In the genomic region with DNA sequence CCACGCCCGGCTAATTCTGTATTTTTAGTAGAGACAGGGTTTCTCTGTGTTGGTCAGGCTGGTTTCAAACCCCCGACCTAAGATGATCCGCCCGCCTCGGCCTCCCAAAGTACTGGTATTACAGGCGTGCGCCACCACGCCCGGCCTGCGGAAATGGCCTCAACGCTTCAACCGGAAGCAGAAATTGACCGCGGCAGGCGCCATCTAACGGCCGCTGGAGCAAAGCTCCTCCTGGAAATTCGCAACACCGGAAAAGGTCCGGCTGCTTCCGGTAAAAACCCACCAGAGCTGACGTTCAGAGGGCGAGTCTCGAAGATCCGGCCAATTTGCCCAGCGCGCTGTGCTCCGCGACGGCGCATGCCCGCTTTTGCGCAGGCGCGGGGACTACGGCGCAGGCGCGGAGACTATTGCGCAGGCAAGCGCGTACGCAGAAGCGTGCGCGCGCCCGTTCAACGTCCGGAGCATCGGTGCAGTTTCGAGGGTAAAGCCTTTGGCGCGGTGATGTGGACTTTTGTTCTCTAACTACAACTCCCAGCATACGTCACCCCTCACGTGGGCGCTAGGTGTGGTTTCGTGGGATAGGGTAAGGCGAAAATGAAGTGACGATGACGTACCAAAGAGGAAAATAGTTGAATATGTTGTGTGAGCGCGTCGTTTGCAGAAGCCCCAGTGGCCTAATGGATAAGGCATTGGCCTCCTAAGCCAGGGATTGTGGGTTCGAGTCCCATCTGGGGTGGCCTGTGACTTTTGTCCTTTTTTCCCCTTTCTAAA, we compare ENCODE assay signal across 8 cellular contexts. TPM values are rescaled to one million over a fixed set of nuclear protein-coding genes. Genes with fewer than 3 reads are reported as not detected.
A peak's percentile ranks its signal among the peaks of the same experiment; 100 is the strongest.
DNase-seq lines count a peak whose midpoint lies in the region; ATAC-seq and TF ChIP-seq lines count a peak whose summit lies in the region.

No MANE protein-coding gene starts in this region.

- WGBS in H9 (ENCODE audit: extremely low coverage, insufficient read length, low lambda C conversion rate): no CpG with 5 or more reads among the region's 66 CpGs

- no peak overlapping the region for H2BK12ac ChIP-seq in H9 (ENCODE audit: insufficient read length, low read depth, low read length)

- H2AK5ac ChIP-seq in H9 (ENCODE audit: insufficient read length, low read length): no peak overlapping the region

- H3K27ac ChIP-seq in H9 (ENCODE audit: insufficient read length, low read depth, low read length) (peak overlapping the region; percentile 99), RWPE2 (ENCODE audit: poor library complexity, severe bottlenecking) (peak overlapping the region; percentile 85)

- no peak overlapping the region for H2BK15ac ChIP-seq in H9 (ENCODE audit: low read depth, low read length)

- H3K36me3 ChIP-seq in ES-I3 (ENCODE audit: insufficient read depth, low read length) (0 out of 2 replicates have a peak, but pooled peaks cover 2% of the 10 kb centered on the region), Loucy (ENCODE audit: insufficient read depth, low read length) (no peaks in the 10 kb centered on the region), RWPE2 (ENCODE audit: low read depth) (peaks cover 4% of the 10 kb centered on the region; the same call in 1 of the 2 replicates)

- H3T11ph ChIP-seq in H9 (ENCODE audit: low read length): no peak overlapping the region

- no peak overlapping the region for H3K23ac ChIP-seq in H9 (ENCODE audit: insufficient read length, low read depth, low read length)

- no peak overlapping the region; the same call in 1 of the 2 replicates for H3K4ac ChIP-seq in H9 (ENCODE audit: low read depth, low read length)

- no peak overlapping the region for H2BK20ac ChIP-seq in H9 (ENCODE audit: low read depth, low read length, poor library complexity, severe bottlenecking)

- H4K91ac ChIP-seq in H9 (ENCODE audit: insufficient read length, low read depth, low read length): no peak overlapping the region

- peaks cover 4% of the 10 kb centered on the region; the same call in 1 of the 2 replicates for H3K9me3 ChIP-seq in ES-I3 (ENCODE audit: control insufficient read depth, insufficient read depth, low read length)
- H3K9me3 ChIP-seq in H9 (ENCODE audit: control insufficient read depth, low read depth, low read length): no peaks in the 10 kb centered on the region
- H3K9me3 ChIP-seq in Loucy (ENCODE audit: insufficient read depth, low read depth, low read length): no peaks in the 10 kb centered on the region
- no peaks in the 10 kb centered on the region for H3K9me3 ChIP-seq in RWPE2 (ENCODE audit: severe bottlenecking)

- H3K79me2 ChIP-seq in H9 (ENCODE audit: insufficient read depth, low read length): no peaks in the 10 kb centered on the region
- H3K79me2 ChIP-seq in Loucy (ENCODE audit: insufficient read depth, low read length): peaks cover 32% of the 10 kb centered on the region

- H3F3A ChIP-seq in Loucy (ENCODE audit: low read depth): peaks cover 15% of the 10 kb centered on the region

- peak; percentile 98 for DNase-seq in H9
- DNase-seq in RWPE2 (ENCODE audit: low spot score): peak; percentile 98
- DNase-seq in activated effector memory CD4-positive, alpha-beta T cell treated with Interleukin-2 at 50 U/mL for 16 hours: peak; percentile 96
- DNase-seq in fibroblast of pulmonary artery (ENCODE audit: low read depth): peak; percentile 100
- peak; percentile 98 for DNase-seq in natural killer cell treated with Interleukin-12 subunit alpha and Interleukin-12 subunit beta and Interleukin-15 and Interleukin-18, amount 100 ng/mL, for 72 hours (ENCODE audit: low spot score)
- DNase-seq in stimulated activated naive CD4-positive, alpha-beta T cell treated with Interleukin-2 at 50 U/mL for 16 hours (lab: John Stamatoyannopoulos, UW): peak; percentile 99

- peaks cover 3% of the 10 kb centered on the region for H3K23me2 ChIP-seq in H9 (ENCODE audit: insufficient read length, low read depth, low read length, poor library complexity, severe bottlenecking)

- peak overlapping the region; percentile 91 for H3K9ac ChIP-seq in ES-I3 (ENCODE audit: low read depth, low read length)
- H3K9ac ChIP-seq in H9 (ENCODE audit: extremely low read depth, insufficient read length, low read length): peak overlapping the region; percentile 98
- H3K9ac ChIP-seq in Loucy (ENCODE audit: low read depth, low read length, poor library complexity, severe bottlenecking): peak overlapping the region; percentile 100

- peak overlapping the region; percentile 99; the same call in 1 of the 2 replicates for H3K14ac ChIP-seq in H9 (ENCODE audit: insufficient read depth, low read length)

- H2BK5ac ChIP-seq in H9 (ENCODE audit: insufficient read length, low read length): no peak overlapping the region

- no peak overlapping the region for H4K8ac ChIP-seq in H9 (replicated peaks; ENCODE audit: insufficient read length, low read depth, low read length)

- peak overlapping the region; percentile 91 for H3K4me3 ChIP-seq in Loucy (ENCODE audit: low read length, poor library complexity, severe bottlenecking)
- peak overlapping the region; percentile 92 for H3K4me3 ChIP-seq in RWPE2 (ENCODE audit: severe bottlenecking)
- peak overlapping the region; percentile 94 for H3K4me3 ChIP-seq in fibroblast of pulmonary artery (replicated peaks; ENCODE audit: low read depth, low read length)

- H3K9me3 Mint-ChIP-seq in H9: peaks cover 10 to 14% of the 10 kb centered on the region in 2 experiments; a peak in 4 of 5 replicates
- H3K9me3 Mint-ChIP-seq in natural killer cell treated with Interleukin-12 subunit alpha and Interleukin-12 subunit beta and Interleukin-15 and Interleukin-18, amount 100 ng/mL, for 72 hours: peaks cover 5% of the 10 kb centered on the region

- H4K20me1 ChIP-seq in H9 (ENCODE audit: control insufficient read depth, insufficient read depth, insufficient read length) (no peaks in the 10 kb centered on the region), Loucy (ENCODE audit: insufficient read depth, low read length, poor library complexity, severe bottlenecking) (no peaks in the 10 kb centered on the region)

- H3K36me3 Mint-ChIP-seq in H9 (ENCODE audit: insufficient read depth in 1 of 3, low read depth in 3 of 3): peaks cover 5 to 19% (median 8%) of the 10 kb centered on the region in 3 experiments; a peak in 6 of 7 replicates
- H3K36me3 Mint-ChIP-seq in natural killer cell treated with Interleukin-12 subunit alpha and Interleukin-12 subunit beta and Interleukin-15 and Interleukin-18, amount 100 ng/mL, for 72 hours: peaks cover 13% of the 10 kb centered on the region

- H3K4me1 ChIP-seq in ES-I3 (ENCODE audit: insufficient read depth, low read length): no peaks in the 10 kb centered on the region
- no peaks in the 10 kb centered on the region for H3K4me1 ChIP-seq in H9 (ENCODE audit: insufficient read depth, low read length)
- peaks cover 11% of the 10 kb centered on the region for H3K4me1 ChIP-seq in Loucy (ENCODE audit: insufficient read depth, low read length, poor library complexity, severe bottlenecking)
- H3K4me1 ChIP-seq in RWPE2 (ENCODE audit: insufficient read depth, poor library complexity, severe bottlenecking): no peaks in the 10 kb centered on the region

- no peak overlapping the region for H3K56ac ChIP-seq in H9 (ENCODE audit: insufficient read length, low read depth, low read length)

- ATAC-seq in RWPE2 (ENCODE audit: low read depth): peak; percentile 76
- peak; percentile 89 to 92 for ATAC-seq in natural killer cell treated with Interleukin-12 subunit alpha and Interleukin-12 subunit beta and Interleukin-15 and Interleukin-18, amount 100 ng/mL, for 72 hours

- H3K4me1 Mint-ChIP-seq in H9: peaks cover 7 to 11% of the 10 kb centered on the region in 2 experiments
- H3K4me1 Mint-ChIP-seq in natural killer cell treated with Interleukin-12 subunit alpha and Interleukin-12 subunit beta and Interleukin-15 and Interleukin-18, amount 100 ng/mL, for 72 hours (ENCODE audit: low read depth in 2 of 2): peaks cover 26 to 28% of the 10 kb centered on the region in 2 donors

- H3K4me3 Mint-ChIP-seq in H9: peak overlapping the region; percentile 91 to 95
- peak overlapping the region; percentile 86 for H3K4me3 Mint-ChIP-seq in natural killer cell treated with Interleukin-12 subunit alpha and Interleukin-12 subunit beta and Interleukin-15 and Interleukin-18, amount 100 ng/mL, for 72 hours

- H3K4me2 ChIP-seq in H9 (ENCODE audit: insufficient read depth, insufficient read length, low read length): peak overlapping the region; percentile 84
- peak overlapping the region; percentile 96 for H3K4me2 ChIP-seq in Loucy (ENCODE audit: low read depth, low read length, poor library complexity, severe bottlenecking)

- H3K27me3 Mint-ChIP-seq in H9 (ENCODE audit: low read depth): peaks cover 10% of the 10 kb centered on the region
- no peaks in the 10 kb centered on the region for H3K27me3 Mint-ChIP-seq in natural killer cell treated with Interleukin-12 subunit alpha and Interleukin-12 subunit beta and Interleukin-15 and Interleukin-18, amount 100 ng/mL, for 72 hours

- no peak overlapping the region for H2AFZ ChIP-seq in H9 (ENCODE audit: low read length)
- H2AFZ ChIP-seq in Loucy (ENCODE audit: low read length): peak overlapping the region; percentile 95

- H4K5ac ChIP-seq in H9 (ENCODE audit: insufficient read length, low read depth, low read length): no peak overlapping the region

- H2BK120ac ChIP-seq in H9 (ENCODE audit: low read depth, low read length, poor library complexity, severe bottlenecking): no peak overlapping the region

- H3K27me3 ChIP-seq in H9 (ENCODE audit: insufficient read depth, low read length) (no peaks in the 10 kb centered on the region), Loucy (ENCODE audit: insufficient read depth, low read length, poor library complexity, severe bottlenecking) (peaks cover 10% of the 10 kb centered on the region), RWPE2 (ENCODE audit: insufficient read depth, poor library complexity, severe bottlenecking) (no peaks in the 10 kb centered on the region)

- TF ChIP-seq CTCF in H9 (conservative IDR thresholded peaks at IDR 0.05): peak; percentile 84
- peak; percentile 71 for TF ChIP-seq CTCF in Loucy (conservative IDR thresholded peaks at IDR 0.05; ENCODE audit: low read length)
- peak; percentile 85 for TF ChIP-seq CTCF in RWPE2 (IDR thresholded peaks at IDR 0.05; ENCODE audit: poor library complexity, severe bottlenecking)
- TF ChIP-seq CTCF in fibroblast of pulmonary artery (IDR thresholded peaks at IDR 0.05; ENCODE audit: low read length, missing control alignments): peak; percentile 74

- H3K9me2 ChIP-seq in Loucy (replicated peaks; ENCODE audit: low read depth, low read length): no peaks in the 10 kb centered on the region

- H3K79me1 ChIP-seq in H9 (ENCODE audit: insufficient read depth, low read depth, low read length, poor library complexity, severe bottlenecking): no peaks in the 10 kb centered on the region

- H3K27ac Mint-ChIP-seq in H9: peak overlapping the region; percentile 99 to 100 (median 100)
- H3K27ac Mint-ChIP-seq in natural killer cell treated with Interleukin-12 subunit alpha and Interleukin-12 subunit beta and Interleukin-15 and Interleukin-18, amount 100 ng/mL, for 72 hours: peak overlapping the region; percentile 99 to 100

- peak overlapping the region; percentile 31 for H3K18ac ChIP-seq in H9 (ENCODE audit: insufficient read length, low read depth, low read length)

RNA-seq across cellular contexts. Expression of gene FMC1, which starts 0.9 kb away (rescaled TPM):
- total RNA-seq in H9 (2021): 10.9 and 16.0 TPM in 2 replicates
- 1 to 10 TPM; 4.4 to 7.8 TPM for total RNA-seq in natural killer cell treated with Interleukin-12 subunit alpha and Interleukin-12 subunit beta and Interleukin-15 and Interleukin-18, amount 100 ng/mL, for 72 hours

RNA-seq across cellular contexts. Expression of gene LUC7L2, which starts 19.5 kb away (rescaled TPM):
- 81.2 and 84.5 TPM in 2 replicates for total RNA-seq in H9 (2021)
- total RNA-seq in natural killer cell treated with Interleukin-12 subunit alpha and Interleukin-12 subunit beta and Interleukin-15 and Interleukin-18, amount 100 ng/mL, for 72 hours: 100 to 1,000 TPM; 115 to 176 TPM

Comparison
In these comparisons a context has a peak if more than half of its experiments do, and no peak if none do; other contexts are left out.
1. Peak in every context shown above with its lines: DNase-seq, ATAC-seq, H3K4me3 ChIP-seq and H3K27ac ChIP-seq.